ENCODE assay signal across 21 cellular contexts in the genomic region with DNA sequence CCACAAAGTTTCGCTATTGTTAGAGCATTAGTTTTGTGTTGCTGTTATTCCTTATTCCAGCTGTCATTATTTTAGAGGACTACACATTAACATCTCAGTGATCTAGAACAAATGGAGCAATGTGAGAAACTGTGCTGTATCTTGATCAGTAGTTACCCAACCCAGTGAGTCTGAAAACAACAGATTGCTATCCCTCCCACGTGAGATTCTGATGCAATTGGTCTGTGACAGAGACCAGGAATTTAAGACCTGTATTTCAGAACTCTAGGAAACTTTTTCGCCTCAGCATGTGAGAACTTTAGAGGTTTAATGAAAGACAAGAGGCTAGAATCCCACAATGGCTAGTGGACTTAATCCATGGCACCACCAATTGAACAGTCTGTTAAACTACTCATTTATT. TPM values are rescaled to one million over a fixed set of nuclear protein-coding genes. Genes with fewer than 3 reads are reported as not detected.
"Had no signal": no experiment of that assay in that cellular context is flagged by ENCODE, and none has a peak within 500 bp of the region (broad histone marks: within the 10 kb centered on the region; RNA-seq: fewer than 3 reads in every experiment).

No MANE protein-coding gene starts in this region.

- H3K4me3 ChIP-seq: body of pancreas, smooth muscle cell, tibial artery had no signal

- H3K4me3 Mint-ChIP-seq: dendritic cell treated with granulocyte-macrophage colony-stimulating factor and Interleukin-4, amounts not matched to agents 40 ng/mL and 50 ng/mL, for 4 days; effector memory CD8-positive, alpha-beta T cell; natural killer cell; stimulated activated memory B cell treated with anti-CD40 and anti-IgM and Interleukin-4, amounts not matched to agents 10 μg/mL and 1 μg/mL and 100 μg/mL, for 72 hours had no signal

- ATAC-seq: body of pancreas; effector memory CD8-positive, alpha-beta T cell; left lobe of liver; natural killer cell; right cardiac atrium; stimulated activated memory B cell treated with anti-CD40 and anti-IgM and Interleukin-4, amounts not matched to agents 10 μg/mL and 1 μg/mL and 100 μg/mL, for 72 hours had no signal

- H3K4me1 Mint-ChIP-seq: natural killer cell; stimulated activated memory B cell treated with anti-CD40 and anti-IgM and Interleukin-4, amounts not matched to agents 10 μg/mL and 1 μg/mL and 100 μg/mL, for 72 hours had no signal

- H3K36me3 Mint-ChIP-seq: natural killer cell; stimulated activated memory B cell treated with anti-CD40 and anti-IgM and Interleukin-4, amounts not matched to agents 10 μg/mL and 1 μg/mL and 100 μg/mL, for 72 hours had no signal

- DNase-seq: activated CD4-positive, alpha-beta T cell treated with anti-CD3 and anti-CD28 coated beads, Interleukin-2, amount 50 U/mL, for 1 hour; activated naive CD4-positive, alpha-beta T cell treated with anti-CD3 and anti-CD28 coated beads, Interleukin-2, amount 50 U/mL, for 16 hours; activated T-cell treated with anti-CD3 and anti-CD28 coated beads for 4 hours; amniotic stem cell; body of pancreas; effector memory CD8-positive, alpha-beta T cell; foreskin melanocyte; head of caudate nucleus; natural killer cell; nucleus accumbens; right cardiac atrium; tibial artery had no signal

- H3K27ac Mint-ChIP-seq: activated T-helper 2 cell treated with anti-CD3 and anti-CD28 coated beads, Interferon-gamma antibody, Interleukin-2, Interleukin-4, amounts not matched to agents 10 μg/mL and 5 μg/mL and 100 μg/mL, durations not matched to agents 14 hours and 24 hours and 36 hours; dendritic cell treated with granulocyte-macrophage colony-stimulating factor and Interleukin-4, amounts not matched to agents 40 ng/mL and 50 ng/mL, for 4 days; effector memory CD8-positive, alpha-beta T cell; natural killer cell; stimulated activated memory B cell treated with anti-CD40 and anti-IgM and Interleukin-4, amounts not matched to agents 10 μg/mL and 1 μg/mL and 100 μg/mL, for 72 hours had no signal

- H3K9me3 Mint-ChIP-seq: activated T-helper 2 cell treated with anti-CD3 and anti-CD28 coated beads, Interferon-gamma antibody, Interleukin-2, Interleukin-4, amounts not matched to agents 10 μg/mL and 5 μg/mL and 100 μg/mL, durations not matched to agents 14 hours and 24 hours and 36 hours; dendritic cell treated with granulocyte-macrophage colony-stimulating factor and Interleukin-4, amounts not matched to agents 40 ng/mL and 50 ng/mL, for 4 days; effector memory CD8-positive, alpha-beta T cell; natural killer cell; stimulated activated memory B cell treated with anti-CD40 and anti-IgM and Interleukin-4, amounts not matched to agents 10 μg/mL and 1 μg/mL and 100 μg/mL, for 72 hours had no signal

RNA-seq across cellular contexts. Expression of gene CDS1, which starts 35.7 kb away (rescaled TPM):
- total RNA-seq: activated T-helper 2 cell treated with anti-CD3 and anti-CD28 coated beads, Interferon-gamma antibody, Interleukin-2, Interleukin-4, amounts not matched to agents 10 μg/mL and 5 μg/mL and 100 μg/mL, durations not matched to agents 14 hours and 24 hours and 36 hours had no signal

RNA-seq across cellular contexts. Expression of gene NKX6-1, which starts 48.1 kb away (rescaled TPM):
- total RNA-seq: activated CD8-positive, alpha-beta memory T cell treated with anti-CD3 and anti-CD28 coated beads for 36 hours; activated T-helper 2 cell treated with anti-CD3 and anti-CD28 coated beads, Interferon-gamma antibody, Interleukin-2, Interleukin-4, amounts not matched to agents 10 μg/mL and 5 μg/mL and 100 μg/mL, durations not matched to agents 14 hours and 24 hours and 36 hours; left lobe of liver; mucosa of gallbladder; natural killer cell; posterior vena cava; right cardiac atrium; smooth muscle cell; T-helper 1 cell treated with Interleukin-12 subunit alpha and Interleukin-12 subunit beta and Interleukin-4 antibody, amounts not matched to agents 30 ng/mL and 1 ng/mL, for 36 hours had no signal
